Comparison of ENCODE assay signal across 8 cellular contexts in genomic region chr2:183079335-183079775, GRCh38. TPM values are rescaled to one million over a fixed set of nuclear protein-coding genes. Genes with fewer than 3 reads are reported as not detected.
DNase-seq lines count a peak whose midpoint lies in the region; ATAC-seq and TF ChIP-seq lines count a peak whose summit lies in the region.

No MANE protein-coding gene starts in this region.

- H3K4me3 ChIP-seq in LNCaP clone FGC (ENCODE audit: low read depth, low read length) (peak overlapping the region; percentile 67), aorta (ENCODE audit: low read length in 2 of 2) (peak overlapping the region; percentile 88 to 94)

- DNase-seq in activated naive CD4-positive, alpha-beta T cell treated with anti-CD3 and anti-CD28 coated beads, Interleukin-2, amount 50 U/mL, for 16 hours: no peak
- DNase-seq in LNCaP clone FGC (ENCODE audit: low read depth): no peak
- DNase-seq in central memory CD8-positive, alpha-beta T cell (ENCODE audit: low spot score in 2 of 2): no peak
- no peak for DNase-seq in mesothelial cell of epicardium (ENCODE audit: low spot score in 2 of 2, unreplicated experiment in 2 of 2)
- no peak for DNase-seq in aorta
- no peak for DNase-seq in activated effector memory CD4-positive, alpha-beta T cell treated with anti-CD3 and anti-CD28 coated beads, Interleukin-2, amount 50 U/mL, for 16 hours
- no peak for DNase-seq in NCI-H2107 treated with DMSO at 0.1 percent for 48 hours (lab: John Stamatoyannopoulos, UW; ENCODE audit: unreplicated experiment)

- no peak for ATAC-seq in central memory CD8-positive, alpha-beta T cell (replicated peaks; ENCODE audit: extremely low read depth, poor library complexity, severe bottlenecking)
- peak; percentile 70 for ATAC-seq in aorta (ENCODE audit: low FRiP score)

- no peaks in the 10 kb centered on the region for H3K36me3 ChIP-seq in aorta (ENCODE audit: control insufficient read depth in 1 of 2, insufficient read depth in 2 of 2, low read length in 1 of 2)

- H3K9me3 Mint-ChIP-seq in activated naive CD4-positive, alpha-beta T cell treated with anti-CD3 and anti-CD28 coated beads, Interleukin-2, amount 50 U/mL, for 24 hours: no peaks in the 10 kb centered on the region
- no peaks in the 10 kb centered on the region for H3K9me3 Mint-ChIP-seq in central memory CD8-positive, alpha-beta T cell
- H3K9me3 Mint-ChIP-seq in mesothelial cell of epicardium: no peaks in the 10 kb centered on the region

- intact Hi-C loops in aorta (cut with DNase I): loop anchor here in 1 of 2 donors (2.0 kb wide), 2 partner anchors 41 to 45 kb away; partner anchors contain the start of genes NCKAP1 and NUP35

- H3K9me3 ChIP-seq in aorta (ENCODE audit: control insufficient read depth, low read length): no peaks in the 10 kb centered on the region

- no peaks in the 10 kb centered on the region for H3K27me3 Mint-ChIP-seq in activated naive CD4-positive, alpha-beta T cell treated with anti-CD3 and anti-CD28 coated beads, Interleukin-2, amount 50 U/mL, for 24 hours
- no peaks in the 10 kb centered on the region for H3K27me3 Mint-ChIP-seq in central memory CD8-positive, alpha-beta T cell
- no peaks in the 10 kb centered on the region for H3K27me3 Mint-ChIP-seq in mesothelial cell of epicardium (ENCODE audit: low read depth)

- H3K27me3 ChIP-seq in aorta (ENCODE audit: control insufficient read depth in 1 of 2, insufficient read depth in 2 of 2, low read length in 1 of 2): no peaks in the 10 kb centered on the region

- peak overlapping the region; percentile 97 for H3K4me3 Mint-ChIP-seq in activated naive CD4-positive, alpha-beta T cell treated with anti-CD3 and anti-CD28 coated beads, Interleukin-2, amount 50 U/mL, for 24 hours
- H3K4me3 Mint-ChIP-seq in central memory CD8-positive, alpha-beta T cell: peak overlapping the region; percentile 94
- peak overlapping the region; percentile 87 for H3K4me3 Mint-ChIP-seq in mesothelial cell of epicardium

- TF ChIP-seq CTCF in LNCaP clone FGC (IDR thresholded peaks at IDR 0.05; ENCODE audit: control insufficient read depth, extremely low read depth, insufficient read depth) (no peak), mesothelial cell of epicardium (IDR thresholded peaks at IDR 0.05; ENCODE audit: unreplicated experiment) (no peak)

- H3K27ac Mint-ChIP-seq in activated naive CD4-positive, alpha-beta T cell treated with anti-CD3 and anti-CD28 coated beads, Interleukin-2, amount 50 U/mL, for 24 hours: no peak overlapping the region
- peak overlapping the region; percentile 75 for H3K27ac Mint-ChIP-seq in central memory CD8-positive, alpha-beta T cell (ENCODE audit: low read depth)
- peak overlapping the region; percentile 93 for H3K27ac Mint-ChIP-seq in mesothelial cell of epicardium

- 2 to 4% methylated on average over 8 of the region's 8 CpGs for WGBS in aorta, 2 donors

- peak overlapping the region; percentile 94 to 97 for H3K27ac ChIP-seq in aorta (ENCODE audit: low read depth in 1 of 2, low read length in 2 of 2)

- H3K36me3 Mint-ChIP-seq in activated naive CD4-positive, alpha-beta T cell treated with anti-CD3 and anti-CD28 coated beads, Interleukin-2, amount 50 U/mL, for 24 hours: no peaks in the 10 kb centered on the region
- H3K36me3 Mint-ChIP-seq in central memory CD8-positive, alpha-beta T cell (ENCODE audit: insufficient read depth): peaks cover 2% of the 10 kb centered on the region
- no peaks in the 10 kb centered on the region for H3K36me3 Mint-ChIP-seq in mesothelial cell of epicardium

- peaks cover 18% of the 10 kb centered on the region for H3K4me1 Mint-ChIP-seq in activated naive CD4-positive, alpha-beta T cell treated with anti-CD3 and anti-CD28 coated beads, Interleukin-2, amount 50 U/mL, for 24 hours
- peaks cover 6% of the 10 kb centered on the region for H3K4me1 Mint-ChIP-seq in central memory CD8-positive, alpha-beta T cell
- H3K4me1 Mint-ChIP-seq in mesothelial cell of epicardium: peaks cover 7% of the 10 kb centered on the region

- peaks cover 0 to 2% of the 10 kb centered on the region in 2 donors for H3K4me1 ChIP-seq in aorta (ENCODE audit: control insufficient read depth in 1 of 2, insufficient read depth in 2 of 2, low read length in 2 of 2)

RNA-seq across cellular contexts. Expression of gene DUSP19, which starts 0.8 kb away (rescaled TPM):
- total RNA-seq in mesothelial cell of epicardium: 3.5 to 4.3 TPM (median 4.3 TPM) in 3 replicates
- total RNA-seq in aorta: 1 to 10 TPM; 7.1 to 8.1 TPM
- polyA plus RNA-seq in aorta: 1 to 10 TPM; 3.4 to 3.5 TPM

RNA-seq across cellular contexts. Expression of gene NCKAP1, which starts 41.1 kb away (rescaled TPM):
- 98.9 to 106 TPM (median 104 TPM) in 3 replicates for total RNA-seq in mesothelial cell of epicardium
- 100 to 1,000 TPM; 192 to 207 TPM for total RNA-seq in aorta
- 10 to 100 TPM; 73.0 to 75.8 TPM for polyA plus RNA-seq in aorta

RNA-seq across cellular contexts. Expression of gene NUP35, which starts 44.9 kb away (rescaled TPM):
- total RNA-seq in mesothelial cell of epicardium (17.0 to 22.6 TPM (median 19.8 TPM) in 3 replicates), aorta (10 to 100 TPM; 14.1 to 17.0 TPM)
- 1 to 10 TPM; 7.1 to 7.3 TPM for polyA plus RNA-seq in aorta
